25 cellular contexts compared by ENCODE assay signal in the genomic region with DNA sequence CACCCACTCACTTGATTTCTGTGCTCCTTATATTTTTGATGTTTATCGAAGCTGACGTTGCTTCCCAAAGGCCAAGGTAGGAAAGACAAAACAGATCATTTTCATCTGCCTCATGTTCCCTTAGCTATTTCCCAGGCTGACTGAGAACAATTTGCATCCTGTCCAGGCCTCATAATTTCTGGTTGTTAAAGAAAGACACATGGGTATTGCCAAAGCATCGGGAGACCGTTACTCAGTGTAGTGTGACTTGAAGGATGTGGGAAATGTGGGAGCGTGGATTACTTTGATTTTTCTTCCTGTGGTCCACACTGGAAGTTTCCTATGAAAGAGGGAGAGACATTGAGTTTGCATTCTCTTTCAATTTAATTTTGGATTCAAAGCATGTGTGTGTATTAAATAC.
"Had no signal": no experiment of that assay in that cellular context is flagged by ENCODE, and none has a peak within 500 bp of the region (broad histone marks: within the 10 kb centered on the region; RNA-seq: fewer than 3 reads in every experiment).

No MANE protein-coding gene starts in this region.

- H3K4me2 ChIP-seq: neural progenitor cell had no signal

- DNase-seq: activated CD4-positive, alpha-beta T cell treated with anti-CD3 and anti-CD28 coated beads, Interleukin-2, amount 10 ng/mL, durations not matched to agents 7 days and 5 days; activated CD4-positive, CD25-positive, alpha-beta regulatory T cell treated with anti-CD3 and anti-CD28 coated beads, Interleukin-2, amount 50 U/mL, for 72 hours; activated CD8-positive, alpha-beta memory T cell treated with anti-CD3 and anti-CD28 coated beads, Interleukin-2, amount 10 ng/mL, durations not matched to agents 7 days and 5 days; activated CD8-positive, alpha-beta T cell treated with anti-CD3 and anti-CD28 coated beads for 36 hours; activated gamma-delta T cell treated with Interleukin-2 at 50 U/mL for 16 hours; activated T-cell treated with anti-CD3 and anti-CD28 coated beads for 4 hours; aorta; brain microvascular endothelial cell; central memory CD4-positive, alpha-beta T cell; dermis blood vessel endothelial cell; effector CD8-positive, alpha-beta T cell; foreskin keratinocyte; immature natural killer cell; left lung; naive B cell; sigmoid colon; spleen; stimulated activated CD4-positive, alpha-beta T cell treated with anti-CD3 and anti-CD28 coated beads, Interleukin-4, amount 100 ng/mL, for 1 hour; stimulated activated naive CD4-positive, alpha-beta T cell; WERI-Rb-1 had no signal

- H3K9ac ChIP-seq: neural progenitor cell had no signal

- H3K9me3 ChIP-seq: esophagus muscularis mucosa, left lung, sigmoid colon, spleen, thoracic aorta, vagina had no signal

- H2AFZ ChIP-seq: neural progenitor cell had no signal

- ATAC-seq: activated CD8-positive, alpha-beta memory T cell treated with anti-CD3 and anti-CD28 coated beads, Interleukin-2, amount 10 ng/mL, durations not matched to agents 7 days and 5 days; activated CD8-positive, alpha-beta T cell treated with anti-CD3 and anti-CD28 coated beads for 36 hours; foreskin keratinocyte; left lung had no signal

- H3K4me3 ChIP-seq: esophagus muscularis mucosa, left lung, lung, neural progenitor cell, sigmoid colon, spleen, thoracic aorta, vagina had no signal

- H3K4me1 ChIP-seq: neural progenitor cell, spleen had no signal

- H3K27me3 ChIP-seq: brain microvascular endothelial cell, esophagus muscularis mucosa, foreskin keratinocyte, left lung, neural progenitor cell, sigmoid colon, spleen, vagina had no signal

- H3K27ac ChIP-seq: brain microvascular endothelial cell, esophagus muscularis mucosa, foreskin keratinocyte, left lung, neural progenitor cell, spleen, thoracic aorta, vagina, WERI-Rb-1 had no signal

- H3K36me3 ChIP-seq: brain microvascular endothelial cell, esophagus muscularis mucosa, left lung, neural progenitor cell, sigmoid colon, spleen, thoracic aorta, vagina, WERI-Rb-1 had no signal
